8 cellular contexts compared by ENCODE assay signal in genomic region chrX:85084770-85085393, GRCh38.
DNase-seq lines count a peak whose midpoint lies in the region; ATAC-seq, FAIRE-seq and TF ChIP-seq lines count a peak whose summit lies in the region.

No MANE protein-coding gene starts in this region.

- no peaks in the 10 kb centered on the region for H3K27me3 Mint-ChIP-seq in T-helper 17 cell

- FAIRE-seq in frontal cortex (lab: Jason Lieb, UNC): peak; percentile 80

- ATAC-seq in HG03460 (IDR thresholded peaks at IDR 0.05; ENCODE audit: unreplicated experiment) (peak; percentile 62), T-helper 17 cell (peak; percentile 40)

- peak; percentile 92 for TF ChIP-seq CTCF in retinal pigment epithelial cell (conservative IDR thresholded peaks at IDR 0.05; ENCODE audit: low read depth, low read length)

- no peak overlapping the region for H3K4me3 ChIP-seq in retinal pigment epithelial cell (ENCODE audit: low read length)

- DNase-seq in DMS153 treated with DMSO at 0.1 percent for 48 hours (lab: John Stamatoyannopoulos, UW; ENCODE audit: unreplicated experiment) (peak; percentile 0), DMS153 (lab: John Stamatoyannopoulos, UW) (no peak), GM19238 (ENCODE audit: insufficient read length, low spot score) (peak; percentile 8), T-helper 17 cell (no peak), frontal cortex (ENCODE audit: low spot score in 2 of 2) (peak; percentile 8 to 9), retinal pigment epithelial cell (ENCODE audit: low read depth) (no peak), posterior vena cava (ENCODE audit: low spot score) (no peak)

- H3K4me1 Mint-ChIP-seq in T-helper 17 cell: no peaks in the 10 kb centered on the region

- H3K9me3 ChIP-seq in T-helper 17 cell (ENCODE audit: control insufficient read depth, low read length, poor library complexity, severe bottlenecking): no peaks in the 10 kb centered on the region

- H3K27ac Mint-ChIP-seq in T-helper 17 cell: no peak overlapping the region

- peaks cover 18% of the 10 kb centered on the region for H3K36me3 Mint-ChIP-seq in T-helper 17 cell (ENCODE audit: low read depth)

- no peak overlapping the region for H3K4me3 Mint-ChIP-seq in T-helper 17 cell

- intact Hi-C loops in posterior vena cava (cut with DNase I): no loop called here

Comparison
In these comparisons a context has a peak if more than half of its experiments do, and no peak if none do; other contexts are left out.
1. DNase-seq: peak in DMS153 treated with DMSO at 0.1 percent for 48 hours (single experiment), GM19238 (single experiment) and frontal cortex (2 of 2); none in DMS153 (single experiment), T-helper 17 cell (0 of 3), retinal pigment epithelial cell (single experiment) and posterior vena cava (single experiment).